Comparison of ENCODE assay signal across 4 cellular contexts in the genomic region with DNA sequence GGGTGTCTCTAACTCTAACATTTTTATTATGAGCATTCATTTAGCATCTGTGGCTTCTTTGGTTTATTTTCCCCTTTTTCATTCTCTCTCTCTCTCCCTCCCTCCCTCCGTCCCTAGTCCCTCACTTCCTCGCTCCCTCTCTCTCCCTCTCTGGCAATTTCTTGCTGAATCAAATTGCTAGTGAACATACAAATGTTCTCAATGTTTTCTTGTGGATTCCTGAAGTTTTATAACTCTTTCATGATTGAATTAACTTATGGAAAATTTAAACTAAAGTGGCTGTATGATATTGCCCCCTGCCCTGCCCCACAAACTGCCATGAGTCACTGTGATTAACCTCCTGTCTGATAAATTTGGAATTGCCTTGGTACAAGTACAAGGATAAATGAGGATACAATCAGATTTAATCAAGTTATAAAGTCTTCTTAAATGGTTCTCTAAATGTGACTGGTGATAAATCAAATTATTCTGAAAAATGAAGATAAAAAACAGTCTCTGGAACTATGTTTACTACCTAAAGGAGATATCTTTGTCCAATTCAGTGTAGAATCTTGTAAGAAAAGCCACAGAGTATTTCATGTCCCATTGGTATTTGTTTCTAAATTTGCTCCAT.
"Had no signal": no experiment of that assay in that cellular context is flagged by ENCODE, and none has a peak within 500 bp of the region (broad histone marks: within the 10 kb centered on the region; RNA-seq: fewer than 3 reads in every experiment).

No MANE protein-coding gene starts in this region.

- H3K4me3 Mint-ChIP-seq: GM23338 had no signal

- H3K4me3 ChIP-seq: GM23338, K562 had no signal

- H3K27ac Mint-ChIP-seq: GM23338 had no signal

- H3K4me1 Mint-ChIP-seq: GM23338 had no signal

- H2AFZ ChIP-seq: GM23338 had no signal

- H3K9me3 Mint-ChIP-seq: GM23338 had no signal

- ATAC-seq: GM23338, K562 had no signal

- H3K4me2 ChIP-seq: GM23338 had no signal

- DNase-seq: HCEC 1CT, IMR-90 had no signal
